ENCODE assay signal across 1 cellular context in genomic region chr5:126385509-126385908, GRCh38.
A peak's percentile ranks its signal among the peaks of the same experiment; 100 is the strongest.
TF ChIP-seq lines count a peak whose summit lies in the region.

No MANE protein-coding gene starts in this region.

TF ChIP-seq in IMR-90, 13 proteins besides CTCF, POLR2A, EP300 and RAD21:
- 0 out of 2 replicates have a peak, but pooled peaks have one; percentile 38 for TF ChIP-seq CEBPB (IDR thresholded peaks at IDR 0.05; ENCODE audit: low read depth, low read length)
- TF ChIP-seq MAFK (IDR thresholded peaks at IDR 0.05; ENCODE audit: low read depth, low read length): no peak
- TF ChIP-seq RFX5 (IDR thresholded peaks at IDR 0.05; ENCODE audit: low read depth, low read length): no peak
- TF ChIP-seq SMC3 (IDR thresholded peaks at IDR 0.05; ENCODE audit: low read depth, low read length): no peak
- TF ChIP-seq RCOR1 (IDR thresholded peaks at IDR 0.05; ENCODE audit: insufficient replicate concordance, low read length): no peak
